ENCODE assay signal across 8 cellular contexts in genomic region chr19:45469835-45470146, GRCh38. TPM values are rescaled to one million over a fixed set of nuclear protein-coding genes. Genes with fewer than 3 reads are reported as not detected.
DNase-seq lines count a peak whose midpoint lies in the region; ATAC-seq and TF ChIP-seq lines count a peak whose summit lies in the region.

No MANE protein-coding gene starts in this region.

- 0% methylated on average over 1 of the region's 14 CpGs for WGBS in esophagus muscularis mucosa

- intact Hi-C loops in esophagus muscularis mucosa (cut with DNase I), result no loop called here

- H3K9me3 ChIP-seq in esophagus muscularis mucosa (no peaks in the 10 kb centered on the region), neuron (ENCODE audit: low read length) (no peaks in the 10 kb centered on the region)

- peak overlapping the region; percentile 87 for H2AFZ ChIP-seq in neuron (ENCODE audit: low read depth, low read length)

- H3K36me3 ChIP-seq in esophagus muscularis mucosa (no peaks in the 10 kb centered on the region), neuron (ENCODE audit: insufficient read depth, low read length) (no peaks in the 10 kb centered on the region)

- TF ChIP-seq CTCF in VCaP (conservative IDR thresholded peaks at IDR 0.05) (no peak), esophagus muscularis mucosa (IDR thresholded peaks at IDR 0.05) (no peak)

- H3K27me3 ChIP-seq in esophagus muscularis mucosa, result peaks cover 0 to 5% (median 0%) of the 10 kb centered on the region in 4 donors
- no peaks in the 10 kb centered on the region for H3K27me3 ChIP-seq in neuron (ENCODE audit: insufficient read depth, low read length)

- H3K4me1 ChIP-seq in esophagus muscularis mucosa, result peaks cover 34 to 37% (median 35%) of the 10 kb centered on the region in 4 donors
- peaks cover 21% of the 10 kb centered on the region for H3K4me1 ChIP-seq in neuron (ENCODE audit: insufficient read depth, low read length)

- H3K27ac ChIP-seq in VCaP (peak overlapping the region; percentile 72), esophagus muscularis mucosa (replicated peaks in 1 of 4) (peak overlapping the region; percentile 90 to 97 (median 94))

- H3K4me3 ChIP-seq in esophagus muscularis mucosa, result peak overlapping the region; percentile 62 to 75 (median 70)
- H3K4me3 ChIP-seq in neuron (ENCODE audit: low read length), result peak overlapping the region; percentile 72

- ATAC-seq in HG03520 (IDR thresholded peaks at IDR 0.05; ENCODE audit: unreplicated experiment), result peak; percentile 16

- no peak for TF ChIP-seq POLR2A in esophagus muscularis mucosa (IDR thresholded peaks at IDR 0.05; ENCODE audit: low read depth)
- TF ChIP-seq POLR2A in erythroblast (IDR thresholded peaks at IDR 0.05; ENCODE audit: low read length), result no peak

- TF ChIP-seq EP300 in esophagus muscularis mucosa (IDR thresholded peaks at IDR 0.05), result no peak

- peak; percentile 32 for DNase-seq in DMS153 (lab: John Stamatoyannopoulos, UW)
- DNase-seq in DMS153 treated with DMSO at 0.1 percent for 48 hours (lab: John Stamatoyannopoulos, UW; ENCODE audit: unreplicated experiment), result no peak
- no peak for DNase-seq in esophagus muscularis mucosa (ENCODE audit: extremely low spot score)
- no peak for DNase-seq in erythroblast (lab: John Stamatoyannopoulos, UW)
- no peak for DNase-seq in NCI-H748 treated with DMSO at 0.1 percent for 48 hours (lab: John Stamatoyannopoulos, UW)

RNA-seq across cellular contexts. Expression of gene FOSB, which starts 2.0 kb away (rescaled TPM):
- 10 to 100 TPM in 2 of 4 donors, 1 to 10 TPM in 2; 2.2 to 25.2 (median 6.9) TPM for total RNA-seq in esophagus muscularis mucosa

RNA-seq across cellular contexts. Expression of gene RTN2, which starts 27.1 kb away (rescaled TPM):
- 10 to 100 TPM in 3 of 4 donors, 1 to 10 TPM in 1; 7.0 to 23.6 (median 17.2) TPM for total RNA-seq in esophagus muscularis mucosa

RNA-seq across cellular contexts. Expression of gene PPM1N, which starts 28.5 kb away (rescaled TPM):
- total RNA-seq in esophagus muscularis mucosa, result 1 to 10 TPM; 1.6 to 3.8 (median 3.0) TPM

RNA-seq across cellular contexts. Expression of gene VASP, which starts 37.5 kb away (rescaled TPM):
- total RNA-seq in esophagus muscularis mucosa, result 100 to 1,000 TPM; 172 to 321 (median 210) TPM

RNA-seq across cellular contexts. Expression of gene ERCC1, which starts 46.1 kb away (rescaled TPM):
- total RNA-seq in esophagus muscularis mucosa, result 100 to 1,000 TPM in 1 of 4 donors, 10 to 100 TPM in 3; 62.8 to 102 (median 69.3) TPM
